Comparison of ENCODE assay signal across 8 cellular contexts in the genomic region with DNA sequence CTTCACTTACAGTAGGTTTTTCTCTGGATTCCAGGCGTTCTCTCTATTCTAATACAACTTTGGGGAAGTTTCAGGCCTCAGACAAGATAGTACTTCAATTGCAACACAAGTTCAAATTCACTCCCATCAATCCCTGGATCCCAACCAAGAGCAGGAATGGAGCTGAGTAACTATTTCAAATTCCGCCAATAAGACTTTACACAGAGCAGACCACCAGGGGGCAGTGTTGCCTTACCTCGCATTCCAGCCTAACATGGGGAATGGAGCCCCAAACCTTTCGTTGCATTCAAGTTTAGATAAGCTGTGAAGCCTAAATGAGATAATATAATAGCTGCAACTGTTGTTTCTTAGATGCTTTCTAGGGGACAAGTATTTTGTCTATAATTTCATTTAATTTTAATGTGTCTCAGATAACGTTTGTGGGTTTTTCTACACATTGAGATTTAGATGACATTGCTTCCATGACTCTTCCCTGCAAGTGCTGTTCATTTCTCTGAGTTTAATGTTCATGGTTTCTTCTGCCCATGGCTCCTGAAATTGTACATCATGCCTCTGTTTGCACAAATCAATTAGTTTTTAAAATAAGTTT.
DNase-seq lines count a peak whose midpoint lies in the region; ATAC-seq and TF ChIP-seq lines count a peak whose summit lies in the region.

No MANE protein-coding gene starts in this region.

- no peaks in the 10 kb centered on the region for H3K4me1 Mint-ChIP-seq in activated T-cell treated with anti-CD3 and anti-CD28 coated beads, Interleukin-2, amount 50 U/mL, for 4 hours (ENCODE audit: low read depth)
- H3K4me1 Mint-ChIP-seq in osteocyte (ENCODE audit: unreplicated experiment) = no peaks in the 10 kb centered on the region

- H3K27ac ChIP-seq in OCI-LY7 (ENCODE audit: low read depth, low read length, poor library complexity, severe bottlenecking) = no peak overlapping the region
- no peak overlapping the region for H3K27ac ChIP-seq in tibial nerve

- no peak overlapping the region for H3K4me3 Mint-ChIP-seq in activated T-cell treated with anti-CD3 and anti-CD28 coated beads, Interleukin-2, amount 50 U/mL, for 4 hours
- no peak overlapping the region for H3K4me3 Mint-ChIP-seq in osteocyte (ENCODE audit: unreplicated experiment)

- BruUV-seq in OCI-LY7 (replicated peaks; lab: Mats Ljungman, UMichigan) = no TSS peak

- DNase-seq in Caki2 (ENCODE audit: low read depth) (peak; percentile 31), OCI-LY7 (ENCODE audit: low spot score) (peak; percentile 63), fibroblast of villous mesenchyme (ENCODE audit: low read depth) (peak; percentile 69), osteocyte (ENCODE audit: extremely low spot score, unreplicated experiment) (peak; percentile 87), tibial nerve (ENCODE audit: low spot score in 2 of 2) (peak; percentile 34 to 74)
- peak; percentile 29 for DNase-seq in activated T-cell treated with anti-CD3 and anti-CD28 coated beads, Interleukin-2, amount 50 U/mL, for 4 hours

- H3K27me3 ChIP-seq in tibial nerve = no peaks in the 10 kb centered on the region

- H3K4me3 ChIP-seq in OCI-LY7 (ENCODE audit: low read depth, low read length, poor library complexity, severe bottlenecking) = no peak overlapping the region
- no peak overlapping the region for H3K4me3 ChIP-seq in fibroblast of villous mesenchyme (ENCODE audit: low read depth, low read length)
- no peak overlapping the region for H3K4me3 ChIP-seq in tibial nerve

- H3K79me2 ChIP-seq in OCI-LY7 (ENCODE audit: insufficient read depth, low read depth, low read length) = no peaks in the 10 kb centered on the region

- POLR2A ChIA-PET in OCI-LY7 (lab: Charles Lee) = no interaction called here

- no peaks in the 10 kb centered on the region for H3K36me3 Mint-ChIP-seq in activated T-cell treated with anti-CD3 and anti-CD28 coated beads, Interleukin-2, amount 50 U/mL, for 4 hours (ENCODE audit: insufficient read depth)
- no peaks in the 10 kb centered on the region for H3K36me3 Mint-ChIP-seq in osteocyte (ENCODE audit: unreplicated experiment)

- CTCF ChIA-PET in OCI-LY7 (lab: Charles Lee; ENCODE audit: unreplicated experiment) = no interaction called here

- no peaks in the 10 kb centered on the region for H3K36me3 ChIP-seq in OCI-LY7 (ENCODE audit: insufficient read depth, low read length)
- no peaks in the 10 kb centered on the region for H3K36me3 ChIP-seq in tibial nerve

- no peak overlapping the region for H3K4me2 ChIP-seq in OCI-LY7 (ENCODE audit: low read length)

- TF ChIP-seq CTCF in OCI-LY7 (conservative IDR thresholded peaks at IDR 0.05; ENCODE audit: low read length) (peak; percentile 94), fibroblast of villous mesenchyme (IDR thresholded peaks at IDR 0.05; ENCODE audit: insufficient read depth, low read depth, low read length) (peak; percentile 90), osteocyte (IDR thresholded peaks at IDR 0.05) (peak; percentile 85), tibial nerve (IDR thresholded peaks at IDR 0.05) (peak; percentile 44 to 64 (median 53))

- ATAC-seq in GM19395 (IDR thresholded peaks at IDR 0.05; ENCODE audit: unreplicated experiment) = peak; percentile 95
- ATAC-seq in HG03575 (IDR thresholded peaks at IDR 0.05; ENCODE audit: extremely low read depth, insufficient number of reproducible peaks, low FRiP score, unreplicated experiment) = peak; percentile 70
- ATAC-seq in activated T-cell treated with anti-CD3 and anti-CD28 coated beads, Interleukin-2, amount 50 U/mL, for 4 hours = peak in 1 of 2 donors; percentile 63

- intact Hi-C loops in OCI-LY7 (cut with micrococcal nuclease; ENCODE audit: unreplicated experiment) = no loop called here

- H3K4me1 ChIP-seq in OCI-LY7 (ENCODE audit: insufficient read depth, low read length, poor library complexity, severe bottlenecking) (no peaks in the 10 kb centered on the region), tibial nerve (peaks cover 0 to 3% (median 0%) of the 10 kb centered on the region in 4 donors)

- H3K27me3 Mint-ChIP-seq in activated T-cell treated with anti-CD3 and anti-CD28 coated beads, Interleukin-2, amount 50 U/mL, for 4 hours (ENCODE audit: low read depth) = peaks cover 25% of the 10 kb centered on the region
- H3K27me3 Mint-ChIP-seq in osteocyte (ENCODE audit: unreplicated experiment) = peaks cover 43% of the 10 kb centered on the region

- no peak overlapping the region for H2AFZ ChIP-seq in OCI-LY7 (ENCODE audit: low read length)

- no peak for TF ChIP-seq EP300 in tibial nerve (IDR thresholded peaks at IDR 0.05)

- no peaks in the 10 kb centered on the region for H4K20me1 ChIP-seq in OCI-LY7 (ENCODE audit: insufficient read depth, low read length)

- H3K9me3 ChIP-seq in OCI-LY7 (ENCODE audit: low read length) (no peaks in the 10 kb centered on the region), tibial nerve (no peaks in the 10 kb centered on the region)

- H3K9me2 ChIP-seq in OCI-LY7 (ENCODE audit: insufficient read depth, low read length) = no peaks in the 10 kb centered on the region

- in situ Hi-C loops in Caki2 (cut with HindIII; ENCODE audit: low pct_unique_long_range_greater_than_20kb, low sequenced_read_pairs) = no loop called here

- no peak overlapping the region for H3K27ac Mint-ChIP-seq in osteocyte (ENCODE audit: unreplicated experiment)

- WGBS in tibial nerve, 2 donors = 47 to 53% methylated on average over 5 of the region's 5 CpGs

- TF ChIP-seq POLR2A in tibial nerve (IDR thresholded peaks at IDR 0.05) = no peak

- H3K9me3 Mint-ChIP-seq in activated T-cell treated with anti-CD3 and anti-CD28 coated beads, Interleukin-2, amount 50 U/mL, for 4 hours = no peaks in the 10 kb centered on the region
- no peaks in the 10 kb centered on the region for H3K9me3 Mint-ChIP-seq in osteocyte (ENCODE audit: unreplicated experiment)

Comparison
In these comparisons a context has a peak if more than half of its experiments do, and no peak if none do; other contexts are left out.
1. DNase-seq: peak in every context shown above with its lines; median percentile 87 in osteocyte; 69 in fibroblast of villous mesenchyme; 63 in OCI-LY7; 54 in tibial nerve; 31 in Caki2; 29 in activated T-cell treated with anti-CD3 and anti-CD28 coated beads, Interleukin-2, amount 50 U/mL, for 4 hours.